8 cellular contexts compared by ENCODE assay signal in genomic region chr20:22734946-22735647, GRCh38.
DNase-seq lines count a peak whose midpoint lies in the region; TF ChIP-seq lines count a peak whose summit lies in the region.
"Not testable (repeated sequence)": the region's sequence is repeated elsewhere in the genome, so short reads cannot be mapped to it uniquely, and the experiment has no call there.

No MANE protein-coding gene starts in this region.

- peak; percentile 37 for TF ChIP-seq CTCF in DOHH2 (IDR thresholded peaks at IDR 0.05; ENCODE audit: low read depth, low read length, poor library complexity, severe bottlenecking)
- peak; percentile 40 for TF ChIP-seq CTCF in astrocyte of the spinal cord (IDR thresholded peaks at IDR 0.05; ENCODE audit: low read depth, low read length)
- peak; percentile 50 for TF ChIP-seq CTCF in glutamatergic neuron (IDR thresholded peaks at IDR 0.05; ENCODE audit: partially characterized antibody, unreplicated experiment)

- DNase-seq in A172 (ENCODE audit: low spot score) (peak; percentile 61), HK-2 (ENCODE audit: unreplicated experiment) (peak; percentile 18), NCI-H2081 (lab: John Stamatoyannopoulos, UW) (peak; percentile 3 to 31), SHP77 (lab: John Stamatoyannopoulos, UW) (peak; percentile 76 to 79), glutamatergic neuron (peak; percentile 53), mucosa of gallbladder (ENCODE audit: low spot score) (peak; percentile 32)
- DNase-seq in astrocyte of the spinal cord (ENCODE audit: low read depth, low spot score): not testable (repeated sequence)

- not testable (repeated sequence) for H3K36me3 ChIP-seq in DOHH2 (ENCODE audit: control insufficient read depth, low read length)

- H4K20me1 ChIP-seq in DOHH2 (ENCODE audit: control insufficient read depth, insufficient read depth, low read depth, low read length): not testable (repeated sequence)

- not testable (repeated sequence) for H3K36me3 Mint-ChIP-seq in glutamatergic neuron (ENCODE audit: unreplicated experiment)

- not testable (repeated sequence) for H3K4me1 ChIP-seq in DOHH2 (ENCODE audit: control insufficient read depth, low read length)

- not testable (repeated sequence) for H3K27me3 Mint-ChIP-seq in glutamatergic neuron (ENCODE audit: unreplicated experiment)

- not testable (repeated sequence) for H3K79me2 ChIP-seq in DOHH2 (ENCODE audit: control insufficient read depth, low read length)

- H3K9me3 Mint-ChIP-seq in glutamatergic neuron (ENCODE audit: unreplicated experiment): not testable (repeated sequence)

- H3K4me2 ChIP-seq in DOHH2 (ENCODE audit: low read length): not testable (repeated sequence)

- H3K9me2 ChIP-seq in DOHH2 (replicated peaks; ENCODE audit: control insufficient read depth, low read length): not testable (repeated sequence)

- H3K27ac Mint-ChIP-seq in glutamatergic neuron (ENCODE audit: unreplicated experiment): not testable (repeated sequence)

- not testable (repeated sequence) for H3K27ac ChIP-seq in DOHH2 (ENCODE audit: low read depth, low read length)

- H3K4me1 Mint-ChIP-seq in glutamatergic neuron (ENCODE audit: low read depth, unreplicated experiment): not testable (repeated sequence)

- H3K4me3 ChIP-seq in DOHH2 (ENCODE audit: low read length); astrocyte of the spinal cord (ENCODE audit: low read depth, low read length): not testable (repeated sequence)

- not testable (repeated sequence) for H3K4me3 Mint-ChIP-seq in glutamatergic neuron (ENCODE audit: unreplicated experiment)

- not testable (repeated sequence) for H3F3A ChIP-seq in DOHH2 (ENCODE audit: control insufficient read depth, insufficient read depth)

- in situ Hi-C loops in astrocyte of the spinal cord (cut with HindIII; ENCODE audit: low sequenced_read_pairs): not testable (repeated sequence)

- H3K27me3 ChIP-seq in DOHH2 (ENCODE audit: control insufficient read depth, low read length): not testable (repeated sequence)

- not testable (repeated sequence) for H3K9me3 ChIP-seq in DOHH2 (ENCODE audit: control insufficient read depth, insufficient read depth, low read length)
